8 cellular contexts compared by ENCODE assay signal in the genomic region with DNA sequence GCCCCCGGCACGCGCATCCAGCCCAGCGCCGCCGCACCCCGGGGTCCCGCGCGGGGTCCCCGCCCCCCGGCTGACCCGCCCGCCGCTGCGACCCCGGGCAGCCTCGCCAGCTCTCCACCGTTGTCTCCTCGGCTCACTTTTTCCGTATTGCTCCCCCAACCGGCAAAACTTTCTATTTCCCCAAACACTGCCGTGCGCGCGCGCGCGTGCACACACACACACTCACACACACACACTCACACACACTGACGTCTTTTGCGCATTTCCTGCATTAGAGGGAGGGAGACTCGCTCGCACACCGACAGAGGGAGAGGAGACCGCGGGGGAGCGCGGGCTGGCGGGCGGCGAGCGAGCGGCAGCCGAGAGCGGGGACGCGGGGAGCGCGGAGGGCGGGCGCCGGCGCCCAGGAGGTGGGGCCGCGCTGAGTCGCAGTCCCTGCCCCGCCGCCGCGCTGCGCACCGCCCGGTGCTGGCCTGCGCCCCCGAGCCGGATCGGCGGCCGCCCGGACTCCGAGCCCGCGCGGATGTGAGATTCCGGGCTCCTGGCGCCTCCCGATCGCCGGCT. TPM values are rescaled to one million over a fixed set of nuclear protein-coding genes. Genes with fewer than 3 reads are reported as not detected.
DNase-seq lines count a peak whose midpoint lies in the region; ATAC-seq, FAIRE-seq and TF ChIP-seq lines count a peak whose summit lies in the region.

No MANE protein-coding gene starts in this region.

- peaks cover 25% of the 10 kb centered on the region for H3K4me1 Mint-ChIP-seq in T-helper 17 cell

- ATAC-seq in HG02678 (IDR thresholded peaks at IDR 0.05; ENCODE audit: unreplicated experiment) (peak; percentile 77), T-helper 17 cell (peak; percentile 91)

- H3K27ac Mint-ChIP-seq in T-helper 17 cell = peak overlapping the region; percentile 86

- peak overlapping the region; percentile 92 for H3K4me3 Mint-ChIP-seq in T-helper 17 cell

- no peaks in the 10 kb centered on the region for H3K36me3 ChIP-seq in right atrium auricular region

- no peaks in the 10 kb centered on the region for H3K27me3 Mint-ChIP-seq in T-helper 17 cell

- H3K27me3 ChIP-seq in right atrium auricular region = no peaks in the 10 kb centered on the region

- H3K9me3 ChIP-seq in T-helper 17 cell (ENCODE audit: control insufficient read depth, low read length, poor library complexity, severe bottlenecking) = no peaks in the 10 kb centered on the region
- no peaks in the 10 kb centered on the region for H3K9me3 ChIP-seq in right atrium auricular region

- DNase-seq in GM12892 (ENCODE audit: insufficient read length) (peak; percentile 76), NCI-H1105 treated with DMSO at 0.1 percent for 48 hours (lab: John Stamatoyannopoulos, UW) (peak; percentile 67), T-helper 17 cell (peak; percentile 83 to 92 (median 90)), right atrium auricular region (ENCODE audit: low spot score) (peak; percentile 96), pulmonary artery endothelial cell (ENCODE audit: low read depth, low spot score) (peak; percentile 92), urothelium cell line (ENCODE audit: low spot score) (peak; percentile 91)

- TF ChIP-seq CTCF in right atrium auricular region (IDR thresholded peaks at IDR 0.05) = peak in 1 of 2 donors; percentile 40

- peak; percentile 78; the same call in 1 of the 2 replicates for TF ChIP-seq POLR2A in GM12892 (IDR thresholded peaks at IDR 0.05; ENCODE audit: low read depth, low read length)

- peaks cover 5% of the 10 kb centered on the region for H3K36me3 Mint-ChIP-seq in T-helper 17 cell (ENCODE audit: low read depth)

- H3K27ac ChIP-seq in angular gyrus (ENCODE audit: low read depth, low read length) (peak overlapping the region; percentile 72), right atrium auricular region (peak overlapping the region; percentile 99 to 100)

- FAIRE-seq in GM12892 (lab: Jason Lieb, UNC) (peak; percentile 96), urothelium cell line (lab: Jason Lieb, UNC) (peak; percentile 91)

- H3K4me3 ChIP-seq in right atrium auricular region = peak overlapping the region; percentile 89 to 97

- H3K4me1 ChIP-seq in right atrium auricular region = peaks cover 0 to 40% of the 10 kb centered on the region in 2 donors

RNA-seq across cellular contexts. Expression of a gene that starts 0.5 kb away (rescaled TPM):
- 5.7 TPM for polyA plus RNA-seq in GM12892 (2012; ENCODE audit: missing spikeins)
- total RNA-seq in T-helper 17 cell (10 to 100 TPM; 17.6 to 23.7 TPM), right atrium auricular region (10 to 100 TPM in 1 of 2 donors, 1 to 10 TPM in 1; 7.2 to 11.8 TPM), pulmonary artery endothelial cell (23.1 and 26.4 TPM in 2 replicates)

RNA-seq across cellular contexts. Expression of a gene that starts 39.9 kb away (rescaled TPM):
- 11.9 TPM for polyA plus RNA-seq in GM12892 (2012; ENCODE audit: missing spikeins)
- total RNA-seq in T-helper 17 cell = 10 to 100 TPM; 15.0 to 17.2 TPM
- total RNA-seq in right atrium auricular region = 1 to 10 TPM; 5.3 to 9.6 TPM
- 16.3 TPM in 2 replicates for total RNA-seq in pulmonary artery endothelial cell

Comparison
In these comparisons a context has a peak if more than half of its experiments do, and no peak if none do; other contexts are left out.
1. Peak in every context shown above with its lines: DNase-seq, ATAC-seq, H3K4me3 ChIP-seq and H3K27ac ChIP-seq.